ENCODE assay signal across 7 cellular contexts in the genomic region with DNA sequence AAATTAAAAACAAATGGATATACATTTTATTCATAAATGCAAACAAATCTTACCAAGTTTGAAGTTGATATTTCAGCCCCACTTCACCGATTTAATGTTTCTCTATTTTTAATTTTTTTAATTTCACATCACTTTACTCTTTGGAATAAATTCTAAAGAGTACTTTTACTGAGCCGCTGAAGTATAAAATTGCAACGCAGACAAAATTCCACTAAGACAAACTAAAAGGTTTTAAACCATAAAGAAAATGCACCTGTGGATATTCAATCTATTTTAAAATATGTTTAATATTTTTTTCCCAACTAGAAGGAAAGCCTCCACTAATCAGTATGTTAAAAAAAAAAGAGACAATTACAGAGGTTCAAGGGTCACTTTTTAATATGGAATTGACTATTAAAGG.
"Had no signal": no experiment of that assay in that cellular context is flagged by ENCODE, and none has a peak within 500 bp of the region (broad histone marks: within the 10 kb centered on the region; RNA-seq: fewer than 3 reads in every experiment).

No MANE protein-coding gene starts in this region.

- H3K27ac ChIP-seq: HL-60, KMS-11 had no signal

- FAIRE-seq: HTR-8/SVneo, K562 had no signal

- H3K4me3 ChIP-seq: K562 had no signal

- H3K4me3 Mint-ChIP-seq: IgD-negative memory B cell had no signal

- H3K4me1 Mint-ChIP-seq: IgD-negative memory B cell had no signal

- H3K9ac ChIP-seq: KMS-11 had no signal

- H3K27me3 Mint-ChIP-seq: IgD-negative memory B cell had no signal

- H3K36me3 Mint-ChIP-seq: IgD-negative memory B cell had no signal

- DNase-seq: KBM-7, KG1 had no signal

- H3K4me2 ChIP-seq: KMS-11 had no signal

- ATAC-seq: K562 had no signal
